8 cellular contexts compared by ENCODE assay signal in genomic region chr11:34174411-34175041, GRCh38.
A peak's percentile ranks its signal among the peaks of the same experiment; 100 is the strongest.
DNase-seq lines count a peak whose midpoint lies in the region; ATAC-seq and TF ChIP-seq lines count a peak whose summit lies in the region.

No MANE protein-coding gene starts in this region.

- peak overlapping the region; percentile 63 for H3K4me3 ChIP-seq in coronary artery
- peak overlapping the region in 2 of 3 donors; percentile 5 to 38 for H3K4me3 ChIP-seq in liver (ENCODE audit: low read depth in 1 of 3, low read length in 3 of 3)

- peak; percentile 94 to 95 for TF ChIP-seq RAD21 in liver (IDR thresholded peaks at IDR 0.05)

- H3K27ac ChIP-seq in coronary artery (peak overlapping the region; percentile 45 to 55), liver (ENCODE audit: low read depth in 1 of 2, low read length in 2 of 2) (no peak overlapping the region)

- peak overlapping the region; percentile 53 for H3K27ac Mint-ChIP-seq in activated CD4-positive, alpha-beta T cell treated with anti-CD3 and anti-CD28 coated beads, Interleukin-2, amount 10 ng/mL, durations not matched to agents 24 days and 14 days

- H3K9me3 ChIP-seq in liver (ENCODE audit: control insufficient read depth in 4 of 4, low read length in 3 of 4): no peaks in the 10 kb centered on the region

- peaks cover 4% of the 10 kb centered on the region for H3K36me3 Mint-ChIP-seq in activated CD4-positive, alpha-beta T cell treated with anti-CD3 and anti-CD28 coated beads, Interleukin-2, amount 10 ng/mL, durations not matched to agents 24 days and 14 days (ENCODE audit: low read depth)

- intact Hi-C loops in activated CD4-positive, alpha-beta T cell treated with anti-CD3 and anti-CD28 coated beads, Interleukin-2, amount 10 ng/mL, durations not matched to agents 24 days and 14 days (cut with micrococcal nuclease): loop anchor here (1.0 to 10.0 kb wide), 4 partner anchors 70 to 290 kb away; no protein-coding TSS in a partner anchor

- H3K4me1 Mint-ChIP-seq in activated CD4-positive, alpha-beta T cell treated with anti-CD3 and anti-CD28 coated beads, Interleukin-2, amount 10 ng/mL, durations not matched to agents 24 days and 14 days: peaks cover 17% of the 10 kb centered on the region

- DNase-seq in AG08396 (ENCODE audit: low spot score): peak; percentile 92
- peak; percentile 67 for DNase-seq in NCI-H345 treated with DMSO at 0.1 percent for 48 hours (lab: John Stamatoyannopoulos, UW; ENCODE audit: unreplicated experiment)
- peak; percentile 95 for DNase-seq in activated CD4-positive, alpha-beta T cell treated with anti-CD3 and anti-CD28 coated beads, Interleukin-2, amount 10 ng/mL, durations not matched to agents 24 days and 14 days
- DNase-seq in coronary artery (ENCODE audit: low spot score): peak; percentile 85
- DNase-seq in stimulated activated CD4-positive, alpha-beta T cell treated with anti-CD3 and anti-CD28 coated beads, Interleukin-4, amount 100 ng/mL, for 4 hours: peak; percentile 76 to 83

- peaks cover 7% of the 10 kb centered on the region for H3K27me3 Mint-ChIP-seq in activated CD4-positive, alpha-beta T cell treated with anti-CD3 and anti-CD28 coated beads, Interleukin-2, amount 10 ng/mL, durations not matched to agents 24 days and 14 days

- TF ChIP-seq CTCF in coronary artery (IDR thresholded peaks at IDR 0.05): peak; percentile 89
- TF ChIP-seq CTCF in liver (IDR thresholded peaks at IDR 0.05; ENCODE audit: low read depth, low read length, missing input control): peak; percentile 96

- no peak overlapping the region for H3K9ac ChIP-seq in liver (ENCODE audit: low read depth in 1 of 2, low read length in 2 of 2)

- no peaks in the 10 kb centered on the region for H3K9me3 Mint-ChIP-seq in activated CD4-positive, alpha-beta T cell treated with anti-CD3 and anti-CD28 coated beads, Interleukin-2, amount 10 ng/mL, durations not matched to agents 24 days and 14 days

- peaks cover 0 to 11% (median 8%) of the 10 kb centered on the region in 4 donors for H3K36me3 ChIP-seq in liver (ENCODE audit: control insufficient read depth in 4 of 4, insufficient read depth in 3 of 4, low read depth in 1 of 4, low read length in 3 of 4)

- ATAC-seq in GM18861 (IDR thresholded peaks at IDR 0.05; ENCODE audit: unreplicated experiment) (peak; percentile 51), HG03103 (IDR thresholded peaks at IDR 0.05; ENCODE audit: low read depth, unreplicated experiment) (peak; percentile 82)

- peak overlapping the region; percentile 79 for H3K4me3 Mint-ChIP-seq in activated CD4-positive, alpha-beta T cell treated with anti-CD3 and anti-CD28 coated beads, Interleukin-2, amount 10 ng/mL, durations not matched to agents 24 days and 14 days

- H3K27me3 ChIP-seq in liver (ENCODE audit: control insufficient read depth in 4 of 4, insufficient read depth in 4 of 4, low read length in 3 of 4): no peaks in the 10 kb centered on the region

- peaks cover 0 to 13% (median 8%) of the 10 kb centered on the region in 4 donors for H3K4me1 ChIP-seq in liver (ENCODE audit: control insufficient read depth in 4 of 4, insufficient read depth in 4 of 4, low read length in 3 of 4)

- 13% methylated on average over 33 of the region's 33 CpGs for WGBS in liver

TF ChIP-seq in liver, 16 proteins besides CTCF, POLR2A, EP300 and RAD21:
- TF ChIP-seq TAF1 (conservative IDR thresholded peaks at IDR 0.05) (no peak), RXRA (IDR thresholded peaks at IDR 0.05) (no peak), ATF3 (IDR thresholded peaks at IDR 0.05) (no peak), SP1 (IDR thresholded peaks at IDR 0.05) (no peak)

Comparison
In these comparisons a context has a peak if more than half of its experiments do, and no peak if none do; other contexts are left out.
1. H3K27ac ChIP-seq: peak in coronary artery (2 of 2); none in liver (0 of 2).
2. Peak in every context shown above with its lines, with median percentiles within 50 percentile points of each other: DNase-seq.